ENCODE assay signal across 18 cellular contexts in genomic region chr11:87304350-87304749, GRCh38.
"Had no signal": no experiment of that assay in that cellular context is flagged by ENCODE, and none has a peak within 500 bp of the region (broad histone marks: within the 10 kb centered on the region; RNA-seq: fewer than 3 reads in every experiment).

No MANE protein-coding gene starts in this region.

- H3K9me3 Mint-ChIP-seq: activated CD4-positive, alpha-beta memory T cell treated with anti-CD3 and anti-CD28 coated beads for 36 hours; activated naive CD8-positive, alpha-beta T cell treated with anti-CD3 and anti-CD28 coated beads for 36 hours; neural crest cell; stimulated activated naive CD8-positive, alpha-beta T cell treated with anti-CD3 and anti-CD28 coated beads, Interleukin-15, amount 100 ng/mL, for 72 hours had no signal

- ATAC-seq: body of pancreas; left colon; stimulated activated naive CD8-positive, alpha-beta T cell treated with anti-CD3 and anti-CD28 coated beads, Interleukin-15, amount 100 ng/mL, for 72 hours had no signal

- H3K27me3 Mint-ChIP-seq: activated CD4-positive, alpha-beta memory T cell treated with anti-CD3 and anti-CD28 coated beads for 36 hours; activated naive CD8-positive, alpha-beta T cell treated with anti-CD3 and anti-CD28 coated beads for 36 hours; progenitor cell of endocrine pancreas; stimulated activated naive CD8-positive, alpha-beta T cell treated with anti-CD3 and anti-CD28 coated beads, Interleukin-15, amount 100 ng/mL, for 72 hours had no signal

- H3K4me3 ChIP-seq: body of pancreas, dorsolateral prefrontal cortex, suprapubic skin had no signal

- H3K9me3 ChIP-seq: body of pancreas, suprapubic skin had no signal

- H3K27ac ChIP-seq: body of pancreas, dorsolateral prefrontal cortex, suprapubic skin had no signal

- H3K36me3 ChIP-seq: suprapubic skin had no signal

- H3K4me3 Mint-ChIP-seq: activated CD4-positive, alpha-beta memory T cell treated with anti-CD3 and anti-CD28 coated beads for 36 hours; activated naive CD8-positive, alpha-beta T cell treated with anti-CD3 and anti-CD28 coated beads for 36 hours; neural crest cell; stimulated activated naive CD8-positive, alpha-beta T cell treated with anti-CD3 and anti-CD28 coated beads, Interleukin-15, amount 100 ng/mL, for 72 hours had no signal

- H3K4me1 Mint-ChIP-seq: activated naive CD8-positive, alpha-beta T cell treated with anti-CD3 and anti-CD28 coated beads for 36 hours; stimulated activated naive CD8-positive, alpha-beta T cell treated with anti-CD3 and anti-CD28 coated beads, Interleukin-15, amount 100 ng/mL, for 72 hours had no signal

- H3K4me1 ChIP-seq: suprapubic skin had no signal

- H3K27ac Mint-ChIP-seq: activated CD4-positive, alpha-beta memory T cell treated with anti-CD3 and anti-CD28 coated beads for 36 hours; activated naive CD8-positive, alpha-beta T cell treated with anti-CD3 and anti-CD28 coated beads for 36 hours; progenitor cell of endocrine pancreas; stimulated activated naive CD8-positive, alpha-beta T cell treated with anti-CD3 and anti-CD28 coated beads, Interleukin-15, amount 100 ng/mL, for 72 hours had no signal

- DNase-seq: activated CD4-positive, alpha-beta memory T cell treated with anti-CD3 and anti-CD28 coated beads for 36 hours; activated naive CD8-positive, alpha-beta T cell treated with anti-CD3 and anti-CD28 coated beads for 36 hours; activated T-cell treated with anti-CD3 and anti-CD28 coated beads for 4 hours; body of pancreas; central memory CD4-positive, alpha-beta T cell; dorsolateral prefrontal cortex; foreskin fibroblast; hippocampal formation; left colon; mammary epithelial cell; small intestine; stimulated activated CD4-positive, alpha-beta T cell treated with anti-CD3 and anti-CD28 coated beads, Interleukin-15, amount 100 ng/mL, for 24 hours; stimulated activated CD4-positive, alpha-beta T cell treated with anti-CD3 and anti-CD28 coated beads, Interleukin-2, amount 100 ng/mL, for 48 hours; stimulated activated naive CD8-positive, alpha-beta T cell treated with anti-CD3 and anti-CD28 coated beads, Interleukin-15, amount 100 ng/mL, for 72 hours; trophoblast cell had no signal

- H3K27me3 ChIP-seq: body of pancreas, dorsolateral prefrontal cortex, suprapubic skin had no signal
